ENCODE assay signal across 8 cellular contexts in the genomic region with DNA sequence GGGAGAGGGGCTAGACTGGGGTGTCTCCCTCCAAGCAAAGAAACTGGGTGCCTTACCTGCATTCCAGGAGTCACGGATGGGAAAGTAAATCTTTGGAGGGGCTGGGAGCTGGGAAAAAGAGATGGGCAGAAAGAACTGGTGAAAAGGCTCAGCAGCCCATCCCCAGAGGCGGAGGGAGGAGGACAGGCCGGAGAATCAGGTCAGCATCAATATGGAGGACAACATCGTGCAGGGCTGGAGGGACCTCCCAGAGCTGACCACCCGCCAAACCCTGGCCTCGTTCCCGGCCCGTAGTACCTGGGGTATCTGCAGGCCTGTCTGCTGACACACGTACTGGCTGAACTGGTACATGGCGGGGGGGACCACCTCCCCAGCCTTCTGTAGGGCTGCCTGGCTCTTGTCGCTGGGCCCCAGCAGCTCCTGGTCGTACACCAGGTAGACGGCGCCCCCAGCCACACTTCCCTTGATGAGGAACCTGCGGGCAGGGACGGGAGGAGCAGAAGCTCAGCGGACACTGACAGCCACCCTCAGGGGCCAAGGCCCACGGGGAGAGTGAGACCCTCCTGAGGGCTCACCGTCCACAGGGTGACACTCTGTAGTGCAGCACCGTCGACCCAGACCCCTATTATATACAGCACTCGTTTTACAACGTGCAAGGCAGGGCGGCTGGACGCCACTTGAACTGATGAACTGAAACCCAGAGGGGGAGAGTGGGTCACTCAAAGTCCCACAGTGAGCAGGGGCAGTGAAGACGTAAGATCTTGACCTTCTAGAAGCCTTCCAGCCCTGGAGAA. TPM values are rescaled to one million over a fixed set of nuclear protein-coding genes. Genes with fewer than 3 reads are reported as not detected.
A peak's percentile ranks its signal among the peaks of the same experiment; 100 is the strongest.
DNase-seq lines count a peak whose midpoint lies in the region; ATAC-seq, FAIRE-seq and TF ChIP-seq lines count a peak whose summit lies in the region.

No MANE protein-coding gene starts in this region.

- FAIRE-seq in A549 (lab: Jason Lieb, UNC), result no peak

- peak overlapping the region; percentile 100 for H3K4me3 Mint-ChIP-seq in mesothelial cell of epicardium

- dilution Hi-C loops in mammary epithelial cell (cut with HindIII; ENCODE audit: low sequenced_read_pairs), result no loop called here

- ATAC-seq in A549 (peak; percentile 1 to 16; a peak in 3 of 6 replicates), HG03342 (IDR thresholded peaks at IDR 0.05; ENCODE audit: unreplicated experiment) (no peak), HG03159 (IDR thresholded peaks at IDR 0.05; ENCODE audit: unreplicated experiment) (no peak)

- H3K27me3 Mint-ChIP-seq in mesothelial cell of epicardium (ENCODE audit: low read depth), result no peaks in the 10 kb centered on the region

- TF ChIP-seq CTCF in A549 (IDR thresholded peaks at IDR 0.05), result no peak
- TF ChIP-seq CTCF in mammary epithelial cell (conservative IDR thresholded peaks at IDR 0.05 in 1 of 2, IDR thresholded peaks at IDR 0.05 in 1 of 2; ENCODE audit: extremely low read depth in 1 of 2, insufficient read depth in 1 of 2, low read depth in 1 of 2, low read length in 2 of 2), result no peak
- TF ChIP-seq CTCF in mesothelial cell of epicardium (IDR thresholded peaks at IDR 0.05; ENCODE audit: unreplicated experiment), result no peak

- peaks cover 18% of the 10 kb centered on the region for H3K79me2 ChIP-seq in mammary epithelial cell (ENCODE audit: insufficient read depth, low read length)

- POLR2A ChIA-PET in A549 (lab: Yijun Ruan, JAX), result no interaction called here

- H3K27ac Mint-ChIP-seq in mesothelial cell of epicardium, result peak overlapping the region; percentile 96

- 36% methylated on average over 16 of the region's 26 CpGs for WGBS in A549 (ENCODE audit: missing lambda C conversion rate)
- 53% methylated on average over 26 of the region's 26 CpGs for WGBS in HUES64
- WGBS in mammary epithelial cell (ENCODE audit: low coverage, missing lambda C conversion rate), result 2% methylated on average over 16 of the region's 26 CpGs

- H3K4me1 ChIP-seq in A549, result peaks cover 9% of the 10 kb centered on the region; the same call in 1 of the 3 replicates
- no peaks in the 10 kb centered on the region; the same call in 1 of the 2 replicates for H3K4me1 ChIP-seq in HUES64 (ENCODE audit: insufficient read depth, low read length)
- peaks cover 5% of the 10 kb centered on the region for H3K4me1 ChIP-seq in mammary epithelial cell (ENCODE audit: insufficient read depth, low read length)

- BruUV-seq in mammary epithelial cell (replicated peaks; lab: Mats Ljungman, UMichigan), result no TSS peak

- H3K27ac ChIP-seq in A549 (peak overlapping the region; percentile 88 to 95), HUES64 (ENCODE audit: low read depth, low read length) (no peak overlapping the region), mammary epithelial cell (ENCODE audit: insufficient read depth, low read depth, low read length) (peak overlapping the region; percentile 55)

- intact Hi-C loops in mammary epithelial cell (cut with micrococcal nuclease), result loop anchor here (1.0 kb wide), 1 partner anchor 41 kb away; a partner anchor contains a TSS

- H3K36me3 Mint-ChIP-seq in mesothelial cell of epicardium, result no peaks in the 10 kb centered on the region

- peak overlapping the region; percentile 68 for H3K9ac ChIP-seq in HUES64 (ENCODE audit: low read depth, low read length)
- H3K9ac ChIP-seq in mammary epithelial cell (ENCODE audit: insufficient read depth, low read length), result peak overlapping the region; percentile 85

- H3K27me3 ChIP-seq in HUES64 (ENCODE audit: insufficient read depth, low read length), result no peaks in the 10 kb centered on the region
- no peaks in the 10 kb centered on the region for H3K27me3 ChIP-seq in mammary epithelial cell (ENCODE audit: insufficient read depth, low read length)

- peak overlapping the region; percentile 87 for H3K4me2 ChIP-seq in A549
- H3K4me2 ChIP-seq in mammary epithelial cell (ENCODE audit: insufficient read depth, low read depth, low read length), result peak overlapping the region; percentile 90

- H3K9me3 Mint-ChIP-seq in mesothelial cell of epicardium, result no peaks in the 10 kb centered on the region

- H3K4me3 ChIP-seq in A549 (peak overlapping the region; percentile 76), HUES64 (ENCODE audit: low read length) (peak overlapping the region; percentile 77), mammary epithelial cell (replicated peaks in 1 of 3; ENCODE audit: insufficient read depth in 1 of 3, low read depth in 2 of 3, low read length in 3 of 3) (peak overlapping the region; percentile 78 to 88 (median 83))

- TF ChIP-seq POLR2A in A549 (IDR thresholded peaks at IDR 0.05; ENCODE audit: low read length), result no peak

- CTCF ChIA-PET in A549 (lab: Yijun Ruan, JAX) (interaction anchor here (1.1 kb wide), 1 partner anchor 10 kb away, joined by 4 read pairs; a partner anchor contains a TSS), mammary epithelial cell (lab: Charles Lee; ENCODE audit: low non-redundant PET) (no interaction called here)

- in situ Hi-C loops in mammary epithelial cell (cut with MboI; ENCODE audit: low sequenced_read_pairs in 2 of 2), result no loop called here

- H3K36me3 ChIP-seq in HUES64 (ENCODE audit: insufficient read depth, low read length), result no peaks in the 10 kb centered on the region
- H3K36me3 ChIP-seq in mammary epithelial cell (ENCODE audit: insufficient read depth, low read length), result no peaks in the 10 kb centered on the region

- H2AFZ ChIP-seq in mammary epithelial cell (ENCODE audit: low read depth, low read length), result peak overlapping the region; percentile 94

- TF ChIP-seq RAD21 in A549 (conservative IDR thresholded peaks at IDR 0.05 in 1 of 2, IDR thresholded peaks at IDR 0.05 in 1 of 2), result no peak

- TF ChIP-seq EP300 in A549 (IDR thresholded peaks at IDR 0.05), result no peak

- peaks cover 30% of the 10 kb centered on the region for H3K4me1 Mint-ChIP-seq in mesothelial cell of epicardium

- no peak for DNase-seq in A549 (ENCODE audit: low read depth in 1 of 2, low spot score in 1 of 2)
- DNase-seq in mammary epithelial cell, result no peak
- DNase-seq in mesothelial cell of epicardium (ENCODE audit: low spot score in 2 of 2, unreplicated experiment in 2 of 2), result no peak
- no peak for DNase-seq in NCI-H2081 (lab: John Stamatoyannopoulos, UW)
- no peak for DNase-seq in islet precursor cell

- H4K20me1 ChIP-seq in mammary epithelial cell (ENCODE audit: insufficient read depth, low read length), result no peaks in the 10 kb centered on the region

- no peaks in the 10 kb centered on the region for H3K9me3 ChIP-seq in A549
- H3K9me3 ChIP-seq in HUES64 (ENCODE audit: insufficient read depth, low read depth, low read length), result no peaks in the 10 kb centered on the region
- H3K9me3 ChIP-seq in mammary epithelial cell (replicated peaks; ENCODE audit: insufficient read depth, low read length), result no peaks in the 10 kb centered on the region

RNA-seq across cellular contexts. Expression of a gene that starts 0.8 kb away (rescaled TPM):
- polyA plus RNA-seq in A549 (2011; rRNA removed) (19.1 and 20.5 TPM in 2 replicates), A549 (2017; fragmentation: RNase III; extraction: RNeasy Plus Mini Kit Qiagen cat#74134 plus additional on column Dnase treatment) (43.1 to 48.8 TPM (median 48.6 TPM) in 3 replicates), mammary epithelial cell (46.8 TPM)
- polyA plus RNA-seq in A549 (2012; cell fraction: cytosol; rRNA removed), result 60.3 and 75.4 TPM in 2 replicates
- polyA plus RNA-seq in A549 (2012; cell fraction: nucleus; rRNA removed), result 50.4 and 61.7 TPM in 2 replicates
- 9.2 and 11.4 TPM in 2 replicates for polyA minus RNA-seq in A549 (2011; rRNA and poly(A)+ RNA removed)
- polyA plus RNA-seq in HUES64 (2013, experiment 1 of 2), result 15.2 TPM
- polyA plus RNA-seq in HUES64 (2013, experiment 2 of 2), result 17.6 TPM
- total RNA-seq in mammary epithelial cell (10 to 100 TPM; 25.3 to 71.2 TPM), mesothelial cell of epicardium (30.0 to 32.3 TPM (median 30.7 TPM) in 3 replicates)
- polyA minus RNA-seq in mammary epithelial cell, result 14.5 TPM

RNA-seq across cellular contexts. Expression of a gene that starts 1.3 kb away (rescaled TPM):
- polyA plus RNA-seq in A549 (2011; rRNA removed) (2.5 and 2.8 TPM in 2 replicates), A549 (2017; fragmentation: RNase III; extraction: RNeasy Plus Mini Kit Qiagen cat#74134 plus additional on column Dnase treatment) (2.7 to 4.8 TPM (median 4.8 TPM) in 3 replicates), mammary epithelial cell (5.2 TPM)
- 3.9 and 5.9 TPM in 2 replicates for polyA plus RNA-seq in A549 (2012; cell fraction: cytosol; rRNA removed)
- polyA plus RNA-seq in A549 (2012; cell fraction: nucleus; rRNA removed), result 6.4 and 7.5 TPM in 2 replicates
- 0.87 and 1.2 TPM in 2 replicates for polyA minus RNA-seq in A549 (2011; rRNA and poly(A)+ RNA removed)
- 6.0 TPM for polyA plus RNA-seq in HUES64 (2013, experiment 1 of 2)
- 14.4 TPM for polyA plus RNA-seq in HUES64 (2013, experiment 2 of 2)
- total RNA-seq in mammary epithelial cell (10 to 100 TPM in 1 of 2 donors, 1 to 10 TPM in 1; 6.4 to 10.5 TPM), mesothelial cell of epicardium (15.9 to 16.7 TPM (median 16.0 TPM) in 3 replicates)
- polyA minus RNA-seq in mammary epithelial cell, result 4.6 TPM

RNA-seq across cellular contexts. Expression of a gene that starts 10.6 kb away (rescaled TPM):
- 329 and 368 TPM in 2 replicates for polyA plus RNA-seq in A549 (2011; rRNA removed)
- 807 and 852 TPM in 2 replicates for polyA plus RNA-seq in A549 (2012; cell fraction: cytosol; rRNA removed)
- 274 and 372 TPM in 2 replicates for polyA plus RNA-seq in A549 (2012; cell fraction: nucleus; rRNA removed)
- polyA plus RNA-seq in A549 (2017; fragmentation: RNase III; extraction: RNeasy Plus Mini Kit Qiagen cat#74134 plus additional on column Dnase treatment), result 1,385 to 1,590 TPM (median 1,396 TPM) in 3 replicates
- 160 and 210 TPM in 2 replicates for polyA minus RNA-seq in A549 (2011; rRNA and poly(A)+ RNA removed)
- polyA plus RNA-seq in HUES64 (2013, experiment 1 of 2), result 849 TPM
- 875 TPM for polyA plus RNA-seq in HUES64 (2013, experiment 2 of 2)
- 100 to 1,000 TPM; 323 to 990 TPM for total RNA-seq in mammary epithelial cell
- polyA plus RNA-seq in mammary epithelial cell, result 717 TPM
- polyA minus RNA-seq in mammary epithelial cell, result 88.8 TPM
- 947 to 1,016 TPM (median 998 TPM) in 3 replicates for total RNA-seq in mesothelial cell of epicardium

RNA-seq across cellular contexts. Expression of a gene that starts 40.5 kb away (rescaled TPM):
- 41.2 and 42.7 TPM in 2 replicates for polyA plus RNA-seq in A549 (2011; rRNA removed)
- polyA plus RNA-seq in A549 (2012; cell fraction: cytosol; rRNA removed), result 114 and 121 TPM in 2 replicates
- 211 and 254 TPM in 2 replicates for polyA plus RNA-seq in A549 (2012; cell fraction: nucleus; rRNA removed)
- 65.2 to 68.9 TPM (median 66.4 TPM) in 3 replicates for polyA plus RNA-seq in A549 (2017; fragmentation: RNase III; extraction: RNeasy Plus Mini Kit Qiagen cat#74134 plus additional on column Dnase treatment)
- 46.2 and 54.9 TPM in 2 replicates for polyA minus RNA-seq in A549 (2011; rRNA and poly(A)+ RNA removed)
- 66.6 TPM for polyA plus RNA-seq in HUES64 (2013, experiment 1 of 2)
- polyA plus RNA-seq in HUES64 (2013, experiment 2 of 2), result 62.6 TPM
- total RNA-seq in mammary epithelial cell, result 10 to 100 TPM; 73.7 to 88.3 TPM
- 55.0 TPM for polyA plus RNA-seq in mammary epithelial cell
- 64.3 TPM for polyA minus RNA-seq in mammary epithelial cell
- total RNA-seq in mesothelial cell of epicardium, result 63.4 to 69.8 TPM (median 69.6 TPM) in 3 replicates

RNA-seq across cellular contexts. Expression of a gene that starts 41.0 kb away (rescaled TPM):
- polyA plus RNA-seq in A549 (2011; rRNA removed) (0.03 TPM in 1 of 2 replicates, not detected in the other), A549 (2017; fragmentation: RNase III; extraction: RNeasy Plus Mini Kit Qiagen cat#74134 plus additional on column Dnase treatment) (0.17 TPM in 1 of 3 replicates, not detected in the others), mammary epithelial cell (not detected)
- polyA plus RNA-seq in A549 (2012; cell fraction: cytosol; rRNA removed), result not detected in 2 replicates
- not detected in 2 replicates for polyA plus RNA-seq in A549 (2012; cell fraction: nucleus; rRNA removed)
- polyA minus RNA-seq in A549 (2011; rRNA and poly(A)+ RNA removed), result 0.08 TPM in 1 of 2 replicates, not detected in the other
- not detected for polyA plus RNA-seq in HUES64 (2013, experiment 1 of 2)
- polyA plus RNA-seq in HUES64 (2013, experiment 2 of 2), result not detected
- total RNA-seq in mammary epithelial cell (not detected), mesothelial cell of epicardium (not detected in 3 replicates)
- polyA minus RNA-seq in mammary epithelial cell, result not detected

Comparison
In these comparisons a context has a peak if more than half of its experiments do, and no peak if none do; other contexts are left out.
1. ATAC-seq: peak in A549 (2 of 2); none in HG03342 (single experiment) and HG03159 (single experiment).
2. Peak in every context shown above with its lines, with median percentiles within 50 percentile points of each other: H3K4me3 ChIP-seq.